ENCODE assay signal across 1 cellular context in genomic region chr7:28348631-28349030, GRCh38.
TF ChIP-seq lines count a peak whose summit lies in the region.

No MANE protein-coding gene starts in this region.

TF ChIP-seq in HepG2, 621 proteins besides CTCF, POLR2A, EP300 and RAD21 (continued from another document):
- TF ChIP-seq MTF1 (CRISPR knock-in tag; IDR thresholded peaks at IDR 0.05), result no peak
TF ChIP-seq in HepG2: peak in this region for 0.
